Comparison of ENCODE assay signal across 18 cellular contexts in the genomic region with DNA sequence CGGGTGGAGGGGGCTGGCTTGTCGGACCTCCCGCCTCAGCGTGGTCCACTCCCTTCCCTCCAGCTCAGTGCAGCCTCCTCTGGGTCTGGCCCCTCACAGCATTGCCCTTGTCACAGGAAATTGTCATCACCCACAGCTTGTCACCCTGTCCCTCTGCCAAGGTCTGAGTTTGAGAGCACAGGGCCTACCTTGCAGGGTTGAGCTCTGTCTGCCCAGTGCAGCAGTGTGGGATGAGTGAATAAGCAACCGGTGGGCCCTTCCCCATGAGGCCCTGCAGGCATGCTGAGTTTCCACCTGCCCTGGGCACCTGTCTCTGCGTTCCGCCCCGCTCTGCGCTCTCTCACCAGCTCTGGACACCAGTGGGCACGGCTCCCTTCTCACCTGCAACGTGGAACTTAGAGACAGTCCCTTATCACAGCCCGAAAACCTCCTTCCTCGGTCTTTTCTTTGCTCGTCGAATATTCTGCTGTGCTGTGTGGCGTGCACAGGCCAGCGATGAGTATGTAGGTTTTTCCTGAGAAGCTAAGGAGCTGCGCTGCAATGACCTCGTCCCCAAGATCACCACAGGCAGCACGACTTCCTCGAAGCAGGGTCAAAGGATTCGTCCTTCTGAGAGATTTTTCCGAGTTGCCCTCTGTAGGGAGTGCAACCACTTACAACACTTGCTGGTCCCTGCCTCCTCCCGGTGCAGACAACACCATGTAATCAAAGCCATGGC. TPM values are rescaled to one million over a fixed set of nuclear protein-coding genes. Genes with fewer than 3 reads are reported as not detected.
DNase-seq lines count a peak whose midpoint lies in the region; ATAC-seq and TF ChIP-seq lines count a peak whose summit lies in the region.
"Had no signal": no experiment of that assay in that cellular context is flagged by ENCODE, and none has a peak within 500 bp of the region (broad histone marks: within the 10 kb centered on the region; RNA-seq: fewer than 3 reads in every experiment).

No MANE protein-coding gene starts in this region.

- peaks cover 11 to 14% of the 10 kb centered on the region in 2 donors for H3K4me1 Mint-ChIP-seq in effector memory CD8-positive, alpha-beta T cell (ENCODE audit: low read depth in 2 of 2)

- TF ChIP-seq CTCF in lung (IDR thresholded peaks at IDR 0.05; ENCODE audit: control extremely low read depth, extremely low read depth) (no peak), thoracic aorta (IDR thresholded peaks at IDR 0.05) (no peak)

- H3K4me1 ChIP-seq in lung (ENCODE audit: control insufficient read depth in 2 of 2, insufficient read depth in 2 of 2, low read length in 2 of 2): peaks cover 10 to 27% of the 10 kb centered on the region in 2 donors
- peaks cover 31 to 63% of the 10 kb centered on the region in 2 donors for H3K4me1 ChIP-seq in thoracic aorta (ENCODE audit: control insufficient read depth in 1 of 2, low read depth in 2 of 2)

- 77 to 82% methylated on average over 24 of the region's 24 CpGs for WGBS in lung, 2 donors

- H3K36me3 ChIP-seq in lung (ENCODE audit: control insufficient read depth in 2 of 2, insufficient read depth in 2 of 2, low read length in 2 of 2) (no peaks in the 10 kb centered on the region), thoracic aorta (no peaks in the 10 kb centered on the region)
- H3K36me3 ChIP-seq: MG63 had no signal

- H3K27me3 ChIP-seq in lung (ENCODE audit: control insufficient read depth, insufficient read depth): no peaks in the 10 kb centered on the region
- H3K27me3 ChIP-seq in thoracic aorta (replicated peaks; ENCODE audit: insufficient read depth): no peaks in the 10 kb centered on the region
- H3K27me3 ChIP-seq: MG63 had no signal

- H3K4me3 ChIP-seq in lung (no peak overlapping the region), thoracic aorta (no peak overlapping the region)
- H3K4me3 ChIP-seq: MG63, mucosa of descending colon had no signal

- peak; percentile 95 for ATAC-seq in effector memory CD8-positive, alpha-beta T cell (replicated peaks)
- no peak for ATAC-seq in lung (ENCODE audit: insufficient read depth, low FRiP score)
- no peak for ATAC-seq in thoracic aorta (ENCODE audit: insufficient number of reproducible peaks, low FRiP score, low read depth)
- ATAC-seq in HG03139 (IDR thresholded peaks at IDR 0.05; ENCODE audit: unreplicated experiment): no peak
- no peak for ATAC-seq in HG03342 (IDR thresholded peaks at IDR 0.05; ENCODE audit: unreplicated experiment)
- ATAC-seq: mucosa of descending colon had no signal

- no peaks in the 10 kb centered on the region for H3K36me3 Mint-ChIP-seq in effector memory CD8-positive, alpha-beta T cell (ENCODE audit: insufficient read depth)
- H3K36me3 Mint-ChIP-seq: CD4-positive, alpha-beta memory T cell had no signal

- H3K27ac Mint-ChIP-seq in effector memory CD8-positive, alpha-beta T cell: peak overlapping the region; percentile 45 to 82
- H3K27ac Mint-ChIP-seq: T-helper 1 cell treated with Interleukin-12 subunit alpha and Interleukin-12 subunit beta and Interleukin-4 antibody, amounts not matched to agents 30 μg/mL and 1 μg/mL, for 36 hours had no signal

- peak; percentile 8 for DNase-seq in NK-92 treated with Interleukin-12 subunit alpha and Interleukin-12 subunit beta, amount 100 ng/mL, for 24 hours (lab: John Stamatoyannopoulos, UW)
- no peak for DNase-seq in NK-92 (lab: John Stamatoyannopoulos, UW; ENCODE audit: unreplicated experiment)
- peak; percentile 17 to 23 (median 22) for DNase-seq in effector memory CD8-positive, alpha-beta T cell
- no peak for DNase-seq in lung (ENCODE audit: low spot score)
- DNase-seq in thoracic aorta (ENCODE audit: low spot score): no peak
- DNase-seq in epidermal melanocyte (ENCODE audit: insufficient read length, low spot score): no peak
- DNase-seq: activated CD4-positive, CD25-positive, alpha-beta regulatory T cell treated with anti-CD3 and anti-CD28 coated beads, Interleukin-2, amount 50 U/mL, for 72 hours; activated CD8-positive, alpha-beta memory T cell treated with anti-CD3 and anti-CD28 coated beads, Interleukin-2, amount 50 U/mL, for 48 hours; activated naive CD4-positive, alpha-beta T cell treated with Interleukin-2 at 50 U/mL for 16 hours; CD4-positive, alpha-beta memory T cell; foreskin fibroblast; mucosa of descending colon; NCI-H2029; NCI-H69 had no signal

- H3K9me3 ChIP-seq in lung (ENCODE audit: control insufficient read depth in 2 of 2, insufficient read depth in 1 of 2, low read length in 1 of 2) (no peaks in the 10 kb centered on the region), thoracic aorta (no peaks in the 10 kb centered on the region)
- H3K9me3 ChIP-seq: MG63, mucosa of descending colon had no signal

- H3K27me3 Mint-ChIP-seq in effector memory CD8-positive, alpha-beta T cell: no peaks in the 10 kb centered on the region
- H3K27me3 Mint-ChIP-seq: CD4-positive, alpha-beta memory T cell had no signal

- no peaks in the 10 kb centered on the region for H3K9me3 Mint-ChIP-seq in effector memory CD8-positive, alpha-beta T cell
- H3K9me3 Mint-ChIP-seq: T-helper 1 cell treated with Interleukin-12 subunit alpha and Interleukin-12 subunit beta and Interleukin-4 antibody, amounts not matched to agents 30 μg/mL and 1 μg/mL, for 36 hours had no signal

- H3K4me3 Mint-ChIP-seq in effector memory CD8-positive, alpha-beta T cell: peak overlapping the region; percentile 54 to 61
- H3K4me3 Mint-ChIP-seq: CD4-positive, alpha-beta memory T cell; T-helper 1 cell treated with Interleukin-12 subunit alpha and Interleukin-12 subunit beta and Interleukin-4 antibody, amounts not matched to agents 30 μg/mL and 1 μg/mL, for 36 hours had no signal

- H3K27ac ChIP-seq in lung (ENCODE audit: low read depth in 1 of 2, low read length in 1 of 2): peak overlapping the region; percentile 1 to 70
- peak overlapping the region; percentile 70 to 73 for H3K27ac ChIP-seq in thoracic aorta

RNA-seq across cellular contexts. Expression of gene NOTCH1, which starts 26.9 kb away (rescaled TPM):
- total RNA-seq in lung (100 to 1,000 TPM in 1 of 2 donors, 10 to 100 TPM in 1; 64.3 to 101 TPM), thoracic aorta (10 to 100 TPM; 40.9 to 48.1 TPM)
- polyA plus RNA-seq in lung: 10 to 100 TPM; 23.9 to 24.7 TPM

Comparison
In these comparisons a context has a peak if more than half of its experiments do, and no peak if none do; other contexts are left out.
1. DNase-seq: peak in NK-92 treated with Interleukin-12 subunit alpha and Interleukin-12 subunit beta, amount 100 ng/mL, for 24 hours (single experiment) and effector memory CD8-positive, alpha-beta T cell (3 of 3); none in NK-92 (single experiment), lung (single experiment), thoracic aorta (single experiment) and epidermal melanocyte (single experiment).